1 cellular context compared by ENCODE assay signal in the genomic region with DNA sequence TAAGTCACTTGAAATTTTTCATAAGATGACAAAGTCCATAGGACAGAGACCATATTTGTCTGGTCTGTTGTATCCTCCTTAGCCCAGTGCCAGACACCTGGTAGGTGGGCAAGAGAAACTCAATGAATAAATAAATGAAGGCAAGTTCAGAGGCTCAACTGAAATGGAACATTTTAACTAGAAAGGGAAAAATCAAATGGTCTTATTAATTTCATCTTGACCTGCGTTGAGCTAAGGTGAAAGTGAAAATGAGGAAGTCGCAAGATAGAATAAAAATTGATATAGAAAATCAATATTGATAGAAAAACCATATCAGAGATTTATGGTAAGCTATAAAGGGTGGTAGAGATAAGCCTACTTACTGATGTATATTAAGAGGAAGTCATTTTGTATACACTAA.
A peak's percentile ranks its signal among the peaks of the same experiment; 100 is the strongest.
TF ChIP-seq lines count a peak whose summit lies in the region.

No MANE protein-coding gene starts in this region.

TF ChIP-seq in GM12878, 131 proteins besides CTCF, POLR2A, EP300 and RAD21 (continued from another document):
- TF ChIP-seq, protein P1, sequence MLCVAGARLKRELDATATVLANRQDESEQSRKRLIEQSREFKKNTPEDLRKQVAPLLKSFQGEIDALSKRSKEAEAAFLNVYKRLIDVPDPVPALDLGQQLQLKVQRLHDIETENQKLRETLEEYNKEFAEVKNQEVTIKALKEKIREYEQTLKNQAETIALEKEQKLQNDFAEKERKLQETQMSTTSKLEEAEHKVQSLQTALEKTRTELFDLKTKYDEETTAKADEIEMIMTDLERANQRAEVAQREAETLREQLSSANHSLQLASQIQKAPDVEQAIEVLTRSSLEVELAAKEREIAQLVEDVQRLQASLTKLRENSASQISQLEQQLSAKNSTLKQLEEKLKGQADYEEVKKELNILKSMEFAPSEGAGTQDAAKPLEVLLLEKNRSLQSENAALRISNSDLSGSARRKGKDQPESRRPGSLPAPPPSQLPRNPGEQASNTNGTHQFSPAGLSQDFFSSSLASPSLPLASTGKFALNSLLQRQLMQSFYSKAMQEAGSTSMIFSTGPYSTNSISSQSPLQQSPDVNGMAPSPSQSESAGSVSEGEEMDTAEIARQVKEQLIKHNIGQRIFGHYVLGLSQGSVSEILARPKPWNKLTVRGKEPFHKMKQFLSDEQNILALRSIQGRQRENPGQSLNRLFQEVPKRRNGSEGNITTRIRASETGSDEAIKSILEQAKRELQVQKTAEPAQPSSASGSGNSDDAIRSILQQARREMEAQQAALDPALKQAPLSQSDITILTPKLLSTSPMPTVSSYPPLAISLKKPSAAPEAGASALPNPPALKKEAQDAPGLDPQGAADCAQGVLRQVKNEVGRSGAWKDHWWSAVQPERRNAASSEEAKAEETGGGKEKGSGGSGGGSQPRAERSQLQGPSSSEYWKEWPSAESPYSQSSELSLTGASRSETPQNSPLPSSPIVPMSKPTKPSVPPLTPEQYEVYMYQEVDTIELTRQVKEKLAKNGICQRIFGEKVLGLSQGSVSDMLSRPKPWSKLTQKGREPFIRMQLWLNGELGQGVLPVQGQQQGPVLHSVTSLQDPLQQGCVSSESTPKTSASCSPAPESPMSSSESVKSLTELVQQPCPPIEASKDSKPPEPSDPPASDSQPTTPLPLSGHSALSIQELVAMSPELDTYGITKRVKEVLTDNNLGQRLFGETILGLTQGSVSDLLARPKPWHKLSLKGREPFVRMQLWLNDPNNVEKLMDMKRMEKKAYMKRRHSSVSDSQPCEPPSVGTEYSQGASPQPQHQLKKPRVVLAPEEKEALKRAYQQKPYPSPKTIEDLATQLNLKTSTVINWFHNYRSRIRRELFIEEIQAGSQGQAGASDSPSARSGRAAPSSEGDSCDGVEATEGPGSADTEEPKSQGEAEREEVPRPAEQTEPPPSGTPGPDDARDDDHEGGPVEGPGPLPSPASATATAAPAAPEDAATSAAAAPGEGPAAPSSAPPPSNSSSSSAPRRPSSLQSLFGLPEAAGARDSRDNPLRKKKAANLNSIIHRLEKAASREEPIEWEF (IDR thresholded peaks at IDR 0.05; ENCODE audit: insufficient replicate concordance, low read depth, low read length): peak; percentile 69
- TF ChIP-seq WRNIP1 (IDR thresholded peaks at IDR 0.05; ENCODE audit: borderline replicate concordance, low read depth, low read length) (no peak), SPI1 (IDR thresholded peaks at IDR 0.05; ENCODE audit: borderline replicate concordance, insufficient read depth, low read depth, low read length) (peak; percentile 80; the same call in 1 of the 2 replicates), CREM (IDR thresholded peaks at IDR 0.05; ENCODE audit: low read depth) (no peak), POLR2AphosphoS2 (IDR thresholded peaks at IDR 0.05; ENCODE audit: low read depth, low read length) (no peak)
- TF ChIP-seq, protein P2, sequence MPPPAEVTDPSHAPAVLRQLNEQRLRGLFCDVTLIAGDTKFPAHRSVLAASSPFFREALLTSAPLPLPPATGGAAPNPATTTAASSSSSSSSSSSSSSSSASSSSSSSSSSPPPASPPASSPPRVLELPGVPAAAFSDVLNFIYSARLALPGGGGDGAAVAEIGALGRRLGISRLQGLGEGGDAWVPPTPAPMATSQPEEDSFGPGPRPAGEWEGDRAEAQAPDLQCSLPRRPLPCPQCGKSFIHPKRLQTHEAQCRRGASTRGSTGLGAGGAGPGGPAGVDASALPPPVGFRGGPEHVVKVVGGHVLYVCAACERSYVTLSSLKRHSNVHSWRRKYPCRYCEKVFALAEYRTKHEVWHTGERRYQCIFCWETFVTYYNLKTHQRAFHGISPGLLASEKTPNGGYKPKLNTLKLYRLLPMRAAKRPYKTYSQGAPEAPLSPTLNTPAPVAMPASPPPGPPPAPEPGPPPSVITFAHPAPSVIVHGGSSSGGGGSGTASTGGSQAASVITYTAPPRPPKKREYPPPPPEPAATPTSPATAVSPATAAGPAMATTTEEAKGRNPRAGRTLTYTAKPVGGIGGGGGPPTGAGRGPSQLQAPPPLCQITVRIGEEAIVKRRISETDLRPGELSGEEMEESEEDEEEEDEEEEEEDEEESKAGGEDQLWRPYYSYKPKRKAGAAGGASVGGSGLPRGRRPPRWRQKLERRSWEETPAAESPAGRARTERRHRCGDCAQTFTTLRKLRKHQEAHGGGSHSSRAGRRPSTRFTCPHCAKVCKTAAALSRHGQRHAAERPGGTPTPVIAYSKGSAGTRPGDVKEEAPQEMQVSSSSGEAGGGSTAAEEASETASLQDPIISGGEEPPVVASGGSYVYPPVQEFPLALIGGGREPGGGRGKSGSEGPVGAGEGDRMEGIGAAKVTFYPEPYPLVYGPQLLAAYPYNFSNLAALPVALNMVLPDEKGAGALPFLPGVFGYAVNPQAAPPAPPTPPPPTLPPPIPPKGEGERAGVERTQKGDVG (CRISPR knock-in tag; IDR thresholded peaks at IDR 0.05): peak; percentile 60; the same call in 1 of the 2 replicates
- TF ChIP-seq, protein P3, sequence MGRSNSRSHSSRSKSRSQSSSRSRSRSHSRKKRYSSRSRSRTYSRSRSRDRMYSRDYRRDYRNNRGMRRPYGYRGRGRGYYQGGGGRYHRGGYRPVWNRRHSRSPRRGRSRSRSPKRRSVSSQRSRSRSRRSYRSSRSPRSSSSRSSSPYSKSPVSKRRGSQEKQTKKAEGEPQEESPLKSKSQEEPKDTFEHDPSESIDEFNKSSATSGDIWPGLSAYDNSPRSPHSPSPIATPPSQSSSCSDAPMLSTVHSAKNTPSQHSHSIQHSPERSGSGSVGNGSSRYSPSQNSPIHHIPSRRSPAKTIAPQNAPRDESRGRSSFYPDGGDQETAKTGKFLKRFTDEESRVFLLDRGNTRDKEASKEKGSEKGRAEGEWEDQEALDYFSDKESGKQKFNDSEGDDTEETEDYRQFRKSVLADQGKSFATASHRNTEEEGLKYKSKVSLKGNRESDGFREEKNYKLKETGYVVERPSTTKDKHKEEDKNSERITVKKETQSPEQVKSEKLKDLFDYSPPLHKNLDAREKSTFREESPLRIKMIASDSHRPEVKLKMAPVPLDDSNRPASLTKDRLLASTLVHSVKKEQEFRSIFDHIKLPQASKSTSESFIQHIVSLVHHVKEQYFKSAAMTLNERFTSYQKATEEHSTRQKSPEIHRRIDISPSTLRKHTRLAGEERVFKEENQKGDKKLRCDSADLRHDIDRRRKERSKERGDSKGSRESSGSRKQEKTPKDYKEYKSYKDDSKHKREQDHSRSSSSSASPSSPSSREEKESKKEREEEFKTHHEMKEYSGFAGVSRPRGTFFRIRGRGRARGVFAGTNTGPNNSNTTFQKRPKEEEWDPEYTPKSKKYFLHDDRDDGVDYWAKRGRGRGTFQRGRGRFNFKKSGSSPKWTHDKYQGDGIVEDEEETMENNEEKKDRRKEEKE (IDR thresholded peaks at IDR 0.05): no peak
- TF ChIP-seq, protein P4, sequence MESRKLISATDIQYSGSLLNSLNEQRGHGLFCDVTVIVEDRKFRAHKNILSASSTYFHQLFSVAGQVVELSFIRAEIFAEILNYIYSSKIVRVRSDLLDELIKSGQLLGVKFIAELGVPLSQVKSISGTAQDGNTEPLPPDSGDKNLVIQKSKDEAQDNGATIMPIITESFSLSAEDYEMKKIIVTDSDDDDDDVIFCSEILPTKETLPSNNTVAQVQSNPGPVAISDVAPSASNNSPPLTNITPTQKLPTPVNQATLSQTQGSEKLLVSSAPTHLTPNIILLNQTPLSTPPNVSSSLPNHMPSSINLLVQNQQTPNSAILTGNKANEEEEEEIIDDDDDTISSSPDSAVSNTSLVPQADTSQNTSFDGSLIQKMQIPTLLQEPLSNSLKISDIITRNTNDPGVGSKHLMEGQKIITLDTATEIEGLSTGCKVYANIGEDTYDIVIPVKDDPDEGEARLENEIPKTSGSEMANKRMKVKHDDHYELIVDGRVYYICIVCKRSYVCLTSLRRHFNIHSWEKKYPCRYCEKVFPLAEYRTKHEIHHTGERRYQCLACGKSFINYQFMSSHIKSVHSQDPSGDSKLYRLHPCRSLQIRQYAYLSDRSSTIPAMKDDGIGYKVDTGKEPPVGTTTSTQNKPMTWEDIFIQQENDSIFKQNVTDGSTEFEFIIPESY (IDR thresholded peaks at IDR 0.05): no peak
